1 cellular context compared by ENCODE assay signal in the genomic region with DNA sequence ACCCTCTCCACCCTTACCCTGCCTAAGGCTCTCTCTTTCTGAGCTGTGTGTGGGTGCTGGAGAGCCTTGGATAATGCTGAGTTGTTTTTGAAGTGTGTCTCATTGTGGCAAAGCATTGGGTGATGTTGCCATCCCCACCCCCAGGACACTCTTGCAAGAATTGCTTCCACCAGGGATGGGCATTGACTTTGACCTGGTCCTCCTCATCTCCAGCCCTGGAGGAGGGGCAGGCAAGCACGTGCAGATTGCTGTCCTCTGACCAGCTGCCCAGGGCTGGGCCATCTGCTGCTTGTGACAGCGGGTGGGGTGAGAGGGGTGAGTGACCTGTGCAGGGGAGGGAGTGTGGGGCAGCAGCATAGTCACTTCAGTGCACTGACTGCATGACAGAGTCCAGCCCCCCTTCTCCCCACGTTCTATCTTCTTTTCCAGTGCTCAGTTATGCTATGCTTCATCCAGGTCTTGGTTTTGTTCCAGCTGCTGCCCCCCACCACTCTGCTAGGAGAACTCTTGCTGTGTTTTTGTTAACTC.
TF ChIP-seq lines count a peak whose summit lies in the region.

No MANE protein-coding gene starts in this region.

TF ChIP-seq in HepG2, 621 proteins besides CTCF, POLR2A, EP300 and RAD21 (continued from another document and continues in another):
- TF ChIP-seq PAXIP1 (CRISPR knock-in tag; conservative IDR thresholded peaks at IDR 0.05) (peak; percentile 76; the same call in 1 of the 2 replicates), ZNF775 (CRISPR knock-in tag; IDR thresholded peaks at IDR 0.05; ENCODE audit: borderline replicate concordance) (no peak), KAT7 (CRISPR knock-in tag; IDR thresholded peaks at IDR 0.05; ENCODE audit: borderline replicate concordance) (no peak), GMEB1 (CRISPR knock-in tag; IDR thresholded peaks at IDR 0.05; ENCODE audit: borderline replicate concordance) (peak; percentile 37; the same call in 1 of the 2 replicates), NR3C1 (CRISPR knock-in tag; IDR thresholded peaks at IDR 0.05) (no peak), HNF4G (IDR thresholded peaks at IDR 0.05; ENCODE audit: borderline replicate concordance, low read depth, low read length) (peak; percentile 63), HNF4G (CRISPR knock-in tag; IDR thresholded peaks at IDR 0.05; ENCODE audit: borderline replicate concordance, low read depth) (peak; percentile 82; the same call in 1 of the 2 replicates), KMT2A (CRISPR knock-in tag; IDR thresholded peaks at IDR 0.05) (0 out of 2 replicates have a peak, but pooled peaks have one; percentile 46), GATAD2A (CRISPR knock-in tag; IDR thresholded peaks at IDR 0.05) (peak; percentile 76), ZNF790 (CRISPR knock-in tag; IDR thresholded peaks at IDR 0.05; ENCODE audit: borderline replicate concordance) (no peak), ATM (IDR thresholded peaks at IDR 0.05; ENCODE audit: borderline replicate concordance) (no peak), ZNF343 (CRISPR knock-in tag; IDR thresholded peaks at IDR 0.05) (no peak), KDM5B (CRISPR knock-in tag; IDR thresholded peaks at IDR 0.05; ENCODE audit: borderline replicate concordance) (0 out of 2 replicates have a peak, but pooled peaks have one; percentile 73), TGIF2 (CRISPR knock-in tag; IDR thresholded peaks at IDR 0.05) (peak; percentile 96; the same call in 1 of the 2 replicates), ZIK1 (CRISPR knock-in tag; IDR thresholded peaks at IDR 0.05; ENCODE audit: borderline replicate concordance, low read depth) (no peak), ZNF513 (CRISPR knock-in tag; conservative IDR thresholded peaks at IDR 0.05) (no peak), SOX13 (IDR thresholded peaks at IDR 0.05) (no peak), SOX13 (CRISPR knock-in tag; conservative IDR thresholded peaks at IDR 0.05 in 1 of 2, IDR thresholded peaks at IDR 0.05 in 1 of 2) (peak in 1 of 2 experiments; percentile 82; a peak in 2 of 4 replicates), ZNF709 (CRISPR knock-in tag; IDR thresholded peaks at IDR 0.05) (no peak), XRCC5 (optimal IDR thresholded peaks at IDR 0.05; ENCODE audit: low read length) (peak; percentile 24), ZNF264 (CRISPR knock-in tag; IDR thresholded peaks at IDR 0.05) (peak; percentile 61; the same call in 1 of the 2 replicates), NFE2L2 (IDR thresholded peaks at IDR 0.05; ENCODE audit: low read length) (no peak), ERF (CRISPR knock-in tag; IDR thresholded peaks at IDR 0.05) (peak; percentile 68), ISL2 (CRISPR knock-in tag; IDR thresholded peaks at IDR 0.05) (0 out of 2 replicates have a peak, but pooled peaks have one; percentile 10), FOXA1 (IDR thresholded peaks at IDR 0.05) (no peak), FOXA1 (CRISPR knock-in tag; IDR thresholded peaks at IDR 0.05) (peak; percentile 34; the same call in 1 of the 2 replicates), ZZZ3 (CRISPR knock-in tag; IDR thresholded peaks at IDR 0.05; ENCODE audit: borderline replicate concordance) (no peak), PHF8 (CRISPR knock-in tag; IDR thresholded peaks at IDR 0.05) (no peak), UBTF (CRISPR knock-in tag; IDR thresholded peaks at IDR 0.05) (peak; percentile 37; the same call in 1 of the 2 replicates), POGK (CRISPR knock-in tag; conservative IDR thresholded peaks at IDR 0.05) (0 out of 2 replicates have a peak, but pooled peaks have one; percentile 21), ZNF235 (CRISPR knock-in tag; IDR thresholded peaks at IDR 0.05; ENCODE audit: borderline replicate concordance) (0 out of 2 replicates have a peak, but pooled peaks have one; percentile 60), NR2C2 (CRISPR knock-in tag; IDR thresholded peaks at IDR 0.05; ENCODE audit: borderline replicate concordance) (no peak), MED8 (CRISPR knock-in tag; IDR thresholded peaks at IDR 0.05; ENCODE audit: insufficient replicate concordance) (peak; percentile 20)
- TF ChIP-seq, protein P1, sequence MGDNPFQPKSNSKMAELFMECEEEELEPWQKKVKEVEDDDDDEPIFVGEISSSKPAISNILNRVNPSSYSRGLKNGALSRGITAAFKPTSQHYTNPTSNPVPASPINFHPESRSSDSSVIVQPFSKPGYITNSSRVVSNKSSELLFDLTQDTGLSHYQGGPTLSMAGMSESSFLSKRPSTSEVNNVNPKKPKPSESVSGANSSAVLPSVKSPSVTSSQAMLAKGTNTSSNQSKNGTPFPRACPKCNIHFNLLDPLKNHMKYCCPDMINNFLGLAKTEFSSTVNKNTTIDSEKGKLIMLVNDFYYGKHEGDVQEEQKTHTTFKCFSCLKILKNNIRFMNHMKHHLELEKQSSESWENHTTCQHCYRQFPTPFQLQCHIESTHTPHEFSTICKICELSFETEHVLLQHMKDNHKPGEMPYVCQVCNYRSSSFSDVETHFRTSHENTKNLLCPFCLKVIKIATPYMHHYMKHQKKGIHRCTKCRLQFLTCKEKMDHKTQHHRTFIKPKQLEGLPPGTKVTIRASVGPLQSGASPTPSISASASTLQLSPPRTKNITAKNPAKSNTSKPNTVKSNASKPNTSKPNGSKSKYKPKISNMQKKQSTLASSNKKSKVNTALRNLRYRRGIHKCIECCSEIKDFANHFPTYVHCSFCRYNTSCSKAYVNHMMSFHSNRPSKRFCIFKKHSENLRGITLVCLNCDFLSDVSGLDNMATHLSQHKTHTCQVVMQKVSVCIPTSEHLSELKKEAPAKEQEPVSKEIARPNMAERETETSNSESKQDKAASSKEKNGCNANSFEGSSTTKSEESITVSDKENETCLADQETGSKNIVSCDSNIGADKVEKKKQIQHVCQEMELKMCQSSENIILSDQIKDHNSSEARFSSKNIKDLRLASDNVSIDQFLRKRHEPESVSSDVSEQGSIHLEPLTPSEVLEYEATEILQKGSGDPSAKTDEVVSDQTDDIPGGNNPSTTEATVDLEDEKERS (CRISPR knock-in tag; IDR thresholded peaks at IDR 0.05) = peak; percentile 46; the same call in 1 of the 2 replicates
- TF ChIP-seq, protein P2, sequence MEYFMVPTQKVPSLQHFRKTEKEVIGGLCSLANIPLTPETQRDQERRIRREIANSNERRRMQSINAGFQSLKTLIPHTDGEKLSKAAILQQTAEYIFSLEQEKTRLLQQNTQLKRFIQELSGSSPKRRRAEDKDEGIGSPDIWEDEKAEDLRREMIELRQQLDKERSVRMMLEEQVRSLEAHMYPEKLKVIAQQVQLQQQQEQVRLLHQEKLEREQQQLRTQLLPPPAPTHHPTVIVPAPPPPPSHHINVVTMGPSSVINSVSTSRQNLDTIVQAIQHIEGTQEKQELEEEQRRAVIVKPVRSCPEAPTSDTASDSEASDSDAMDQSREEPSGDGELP (IDR thresholded peaks at IDR 0.05; ENCODE audit: borderline replicate concordance, low read depth) = peak; percentile 92; the same call in 1 of the 2 replicates
- TF ChIP-seq, protein P3, sequence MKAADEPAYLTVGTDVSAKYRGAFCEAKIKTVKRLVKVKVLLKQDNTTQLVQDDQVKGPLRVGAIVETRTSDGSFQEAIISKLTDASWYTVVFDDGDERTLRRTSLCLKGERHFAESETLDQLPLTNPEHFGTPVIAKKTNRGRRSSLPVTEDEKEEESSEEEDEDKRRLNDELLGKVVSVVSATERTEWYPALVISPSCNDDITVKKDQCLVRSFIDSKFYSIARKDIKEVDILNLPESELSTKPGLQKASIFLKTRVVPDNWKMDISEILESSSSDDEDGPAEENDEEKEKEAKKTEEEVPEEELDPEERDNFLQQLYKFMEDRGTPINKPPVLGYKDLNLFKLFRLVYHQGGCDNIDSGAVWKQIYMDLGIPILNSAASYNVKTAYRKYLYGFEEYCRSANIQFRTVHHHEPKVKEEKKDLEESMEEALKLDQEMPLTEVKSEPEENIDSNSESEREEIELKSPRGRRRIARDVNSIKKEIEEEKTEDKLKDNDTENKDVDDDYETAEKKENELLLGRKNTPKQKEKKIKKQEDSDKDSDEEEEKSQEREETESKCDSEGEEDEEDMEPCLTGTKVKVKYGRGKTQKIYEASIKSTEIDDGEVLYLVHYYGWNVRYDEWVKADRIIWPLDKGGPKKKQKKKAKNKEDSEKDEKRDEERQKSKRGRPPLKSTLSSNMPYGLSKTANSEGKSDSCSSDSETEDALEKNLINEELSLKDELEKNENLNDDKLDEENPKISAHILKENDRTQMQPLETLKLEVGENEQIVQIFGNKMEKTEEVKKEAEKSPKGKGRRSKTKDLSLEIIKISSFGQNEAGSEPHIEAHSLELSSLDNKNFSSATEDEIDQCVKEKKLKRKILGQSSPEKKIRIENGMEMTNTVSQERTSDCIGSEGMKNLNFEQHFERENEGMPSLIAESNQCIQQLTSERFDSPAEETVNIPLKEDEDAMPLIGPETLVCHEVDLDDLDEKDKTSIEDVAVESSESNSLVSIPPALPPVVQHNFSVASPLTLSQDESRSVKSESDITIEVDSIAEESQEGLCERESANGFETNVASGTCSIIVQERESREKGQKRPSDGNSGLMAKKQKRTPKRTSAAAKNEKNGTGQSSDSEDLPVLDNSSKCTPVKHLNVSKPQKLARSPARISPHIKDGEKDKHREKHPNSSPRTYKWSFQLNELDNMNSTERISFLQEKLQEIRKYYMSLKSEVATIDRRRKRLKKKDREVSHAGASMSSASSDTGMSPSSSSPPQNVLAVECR (CRISPR knock-in tag; IDR thresholded peaks at IDR 0.05; ENCODE audit: borderline replicate concordance) = peak; percentile 76; the same call in 1 of the 2 replicates
- TF ChIP-seq, protein P4, sequence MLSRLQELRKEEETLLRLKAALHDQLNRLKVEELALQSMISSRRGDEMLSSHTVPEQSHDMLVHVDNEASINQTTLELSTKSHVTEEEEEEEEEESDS (CRISPR knock-in tag; IDR thresholded peaks at IDR 0.05; ENCODE audit: borderline replicate concordance) = no peak
